17 cellular contexts compared by ENCODE assay signal in genomic region chr7:127962589-127963361, GRCh38.
"Had no signal": no experiment of that assay in that cellular context is flagged by ENCODE, and none has a peak within 500 bp of the region (broad histone marks: within the 10 kb centered on the region; RNA-seq: fewer than 3 reads in every experiment).

No MANE protein-coding gene starts in this region.

- ATAC-seq: activated T-cell treated with anti-CD3 and anti-CD28 coated beads, Interleukin-2, amount 50 U/mL, for 72 hours; left cardiac atrium had no signal

- DNase-seq: activated CD4-positive, alpha-beta T cell treated with anti-CD3 and anti-CD28 coated beads for 4 hours; activated CD4-positive, alpha-beta T cell treated with anti-CD3 and anti-CD28 coated beads, Interleukin-2, amount 50 U/mL, for 4 hours; activated effector memory CD4-positive, alpha-beta T cell treated with Interleukin-2 at 50 U/mL for 16 hours; activated naive CD4-positive, alpha-beta T cell treated with Interleukin-2 at 50 U/mL for 16 hours; activated T-cell treated with anti-CD3 and anti-CD28 coated beads for 4 hours; activated T-cell treated with anti-CD3 and anti-CD28 coated beads, Interleukin-2, amount 50 U/mL, for 72 hours; anterior cingulate cortex; effector CD4-positive, alpha-beta T cell; left cardiac atrium; naive B cell; nephron progenitor cell; right lobe of liver; stimulated activated CD4-positive, alpha-beta T cell treated with anti-CD3 and anti-CD28 coated beads, Interleukin-4, amount 100 ng/mL, for 1 hour had no signal

- H3K36me3 ChIP-seq: right lobe of liver, vagina had no signal

- H3K27me3 ChIP-seq: neutrophil, right lobe of liver, vagina had no signal

- H3K9me3 ChIP-seq: neutrophil, right lobe of liver, vagina had no signal

- H3K4me3 ChIP-seq: right lobe of liver, vagina had no signal

- H3K27ac ChIP-seq: epithelial cell of prostate, neutrophil, right lobe of liver, vagina, VCaP had no signal

- H3K4me1 ChIP-seq: right lobe of liver, vagina had no signal
